Comparison of ENCODE assay signal across 1 cellular context in the genomic region with DNA sequence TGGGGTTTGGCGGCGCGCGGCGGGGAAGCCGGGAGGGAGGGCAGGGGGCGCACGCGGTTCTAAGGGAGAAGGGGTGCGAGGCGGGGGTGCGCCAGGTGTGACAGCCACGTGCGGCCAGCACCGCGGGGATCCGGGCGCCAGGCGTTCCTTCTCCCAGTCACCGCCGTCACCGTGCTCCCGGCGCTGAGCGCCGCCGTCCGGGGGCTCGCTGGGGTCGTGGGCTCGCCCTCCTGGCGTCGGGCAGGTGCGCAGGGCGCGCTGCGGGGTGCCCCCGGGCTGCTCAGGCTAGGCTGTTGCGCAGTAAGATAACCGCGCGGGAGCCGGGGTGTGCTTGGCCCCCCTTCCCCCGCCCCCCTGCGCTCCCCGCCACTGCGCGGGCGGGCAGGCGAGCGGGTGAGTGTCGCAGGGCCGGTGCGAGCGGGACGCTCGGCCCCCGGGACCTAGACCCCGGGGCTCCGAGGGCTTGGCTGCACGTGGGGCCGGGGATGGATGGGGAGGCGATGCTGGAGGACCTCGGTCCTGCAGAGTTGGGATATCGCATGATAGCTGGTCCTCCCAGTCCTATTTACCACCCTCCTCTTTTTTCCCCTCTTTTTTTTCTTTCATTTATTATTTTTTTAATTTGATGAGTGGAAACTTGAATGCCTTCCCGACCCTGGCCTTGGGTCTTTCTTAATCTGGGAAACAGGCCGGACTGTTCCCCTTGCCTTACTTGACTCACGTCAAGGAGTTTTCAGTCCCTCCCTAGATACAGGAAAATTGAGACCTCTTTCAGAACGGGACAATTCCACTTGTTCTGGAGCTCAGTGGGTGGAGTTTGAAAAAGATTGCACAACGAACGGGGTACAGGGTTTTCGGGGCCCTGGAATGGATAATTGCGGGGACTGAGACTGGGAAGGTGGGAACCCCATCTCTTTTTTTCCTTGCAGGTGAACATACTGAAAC.
A peak's percentile ranks its signal among the peaks of the same experiment; 100 is the strongest.
TF ChIP-seq lines count a peak whose summit lies in the region.

No MANE protein-coding gene starts in this region.

TF ChIP-seq in H1, 55 proteins besides CTCF, POLR2A, EP300 and RAD21 (continued from another document):
- TF ChIP-seq HDAC6 (IDR thresholded peaks at IDR 0.05; ENCODE audit: low read depth, low read length) (no peak), SP2 (IDR thresholded peaks at IDR 0.05; ENCODE audit: low read length) (no peak), SRF (IDR thresholded peaks at IDR 0.05; ENCODE audit: low read depth, low read length) (no peak), KDM4A (IDR thresholded peaks at IDR 0.05; ENCODE audit: low read depth, low read length, severe bottlenecking) (peak; percentile 20), CBX5 (IDR thresholded peaks at IDR 0.05; ENCODE audit: low read depth, low read length) (no peak), CHD1 (IDR thresholded peaks at IDR 0.05; ENCODE audit: low read depth, low read length) (no peak), JUND (IDR thresholded peaks at IDR 0.05; ENCODE audit: low read length) (no peak), CREB1 (IDR thresholded peaks at IDR 0.05) (no peak), CEBPB (IDR thresholded peaks at IDR 0.05; ENCODE audit: low read depth, low read length) (0 out of 2 replicates have a peak, but pooled peaks have one; percentile 7), RFX5 (IDR thresholded peaks at IDR 0.05; ENCODE audit: borderline replicate concordance, low read depth, low read length) (no peak), HDAC2 (IDR thresholded peaks at IDR 0.05; ENCODE audit: borderline replicate concordance in 1 of 2, low read depth in 2 of 2, low read length in 2 of 2) (0 out of 4 replicates have a peak, but pooled peaks of 1 of the 2 experiments have one; percentile 65), TEAD4 (IDR thresholded peaks at IDR 0.05; ENCODE audit: low read depth, low read length) (no peak)
- TF ChIP-seq, protein P1, sequence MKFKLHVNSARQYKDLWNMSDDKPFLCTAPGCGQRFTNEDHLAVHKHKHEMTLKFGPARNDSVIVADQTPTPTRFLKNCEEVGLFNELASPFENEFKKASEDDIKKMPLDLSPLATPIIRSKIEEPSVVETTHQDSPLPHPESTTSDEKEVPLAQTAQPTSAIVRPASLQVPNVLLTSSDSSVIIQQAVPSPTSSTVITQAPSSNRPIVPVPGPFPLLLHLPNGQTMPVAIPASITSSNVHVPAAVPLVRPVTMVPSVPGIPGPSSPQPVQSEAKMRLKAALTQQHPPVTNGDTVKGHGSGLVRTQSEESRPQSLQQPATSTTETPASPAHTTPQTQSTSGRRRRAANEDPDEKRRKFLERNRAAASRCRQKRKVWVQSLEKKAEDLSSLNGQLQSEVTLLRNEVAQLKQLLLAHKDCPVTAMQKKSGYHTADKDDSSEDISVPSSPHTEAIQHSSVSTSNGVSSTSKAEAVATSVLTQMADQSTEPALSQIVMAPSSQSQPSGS (IDR thresholded peaks at IDR 0.05; ENCODE audit: low read length): no peak
- TF ChIP-seq, protein P2, sequence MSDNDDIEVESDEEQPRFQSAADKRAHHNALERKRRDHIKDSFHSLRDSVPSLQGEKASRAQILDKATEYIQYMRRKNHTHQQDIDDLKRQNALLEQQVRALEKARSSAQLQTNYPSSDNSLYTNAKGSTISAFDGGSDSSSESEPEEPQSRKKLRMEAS (IDR thresholded peaks at IDR 0.05): peak; percentile 69; the same call in 1 of the 2 replicates
